ENCODE assay signal across 8 cellular contexts in the genomic region with DNA sequence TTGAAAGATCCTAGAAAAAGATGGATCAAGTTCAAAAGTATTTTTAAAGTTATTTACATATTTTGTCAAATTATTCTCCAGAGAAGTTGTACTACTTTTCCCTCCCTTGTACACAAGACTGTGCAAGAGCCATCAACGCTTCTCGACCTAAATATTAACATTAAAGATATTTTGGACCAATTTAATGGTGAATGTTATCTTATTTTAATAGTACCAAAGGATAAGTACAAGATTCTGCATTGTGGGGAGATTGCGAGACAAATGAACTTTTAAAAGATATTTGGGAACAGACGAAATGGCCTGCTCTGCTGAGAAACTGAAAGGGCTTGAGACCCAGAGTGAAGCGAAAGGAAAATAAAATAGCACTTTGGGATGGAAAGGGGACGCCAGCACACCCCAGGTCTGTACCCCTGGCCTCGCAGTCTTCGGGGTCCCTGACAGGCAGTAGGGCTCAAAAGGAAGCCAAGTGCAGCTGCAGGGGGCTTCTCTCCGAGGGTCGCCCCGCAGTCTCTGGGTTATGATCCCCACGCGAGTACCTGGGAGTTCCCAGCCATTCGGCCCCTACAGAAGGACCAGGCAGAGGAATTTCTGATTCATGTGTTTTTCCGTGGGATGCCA.
DNase-seq lines count a peak whose midpoint lies in the region; ATAC-seq and TF ChIP-seq lines count a peak whose summit lies in the region.

No MANE protein-coding gene starts in this region.

- H3K36me3 ChIP-seq in osteoblast (ENCODE audit: insufficient read depth, low read length): no peaks in the 10 kb centered on the region

- DNase-seq in osteoblast (ENCODE audit: insufficient read length, low spot score, missing footprints) (no peak), AML-193 (lab: John Stamatoyannopoulos, UW) (no peak), DMS 273 (lab: John Stamatoyannopoulos, UW; ENCODE audit: unreplicated experiment) (no peak)
- DNase-seq in stimulated activated naive CD4-positive, alpha-beta T cell treated with Interleukin-2 at 50 U/mL for 16 hours (lab: John Stamatoyannopoulos, UW): no peak

- H3K4me1 ChIP-seq in osteoblast (ENCODE audit: insufficient read depth, low read length): peaks cover 18% of the 10 kb centered on the region

- H3K9me3 ChIP-seq in osteoblast (ENCODE audit: low read depth, low read length): no peaks in the 10 kb centered on the region

- no peaks in the 10 kb centered on the region for H4K20me1 ChIP-seq in osteoblast (ENCODE audit: insufficient read depth, low read length)

- H3K4me2 ChIP-seq in osteoblast (ENCODE audit: insufficient read depth, low read length): peak overlapping the region; percentile 99

- no peaks in the 10 kb centered on the region for H3K27me3 ChIP-seq in osteoblast (ENCODE audit: insufficient read depth, low read length)

- peak overlapping the region; percentile 100 for H2AFZ ChIP-seq in osteoblast (ENCODE audit: low read length)

- no peak for TF ChIP-seq CTCF in osteoblast (IDR thresholded peaks at IDR 0.05; ENCODE audit: extremely low read depth, low read depth, low read length)

- ATAC-seq in GM18511 (IDR thresholded peaks at IDR 0.05; ENCODE audit: unreplicated experiment) (peak; percentile 20), HG03095 (IDR thresholded peaks at IDR 0.05; ENCODE audit: unreplicated experiment) (peak; percentile 12), HG02642 (IDR thresholded peaks at IDR 0.05; ENCODE audit: poor library complexity, unreplicated experiment) (no peak)

- H3K4me3 ChIP-seq in osteoblast (ENCODE audit: insufficient read depth, low read length): peak overlapping the region; percentile 82

- peak overlapping the region; percentile 93 for H3K27ac ChIP-seq in cingulate gyrus (ENCODE audit: low read depth, low read length)
- peak overlapping the region; percentile 93 for H3K27ac ChIP-seq in osteoblast (ENCODE audit: low read depth, low read length)

- peaks cover 4% of the 10 kb centered on the region for H3K79me2 ChIP-seq in osteoblast (ENCODE audit: insufficient read depth, low read length)
